In the genomic region with DNA sequence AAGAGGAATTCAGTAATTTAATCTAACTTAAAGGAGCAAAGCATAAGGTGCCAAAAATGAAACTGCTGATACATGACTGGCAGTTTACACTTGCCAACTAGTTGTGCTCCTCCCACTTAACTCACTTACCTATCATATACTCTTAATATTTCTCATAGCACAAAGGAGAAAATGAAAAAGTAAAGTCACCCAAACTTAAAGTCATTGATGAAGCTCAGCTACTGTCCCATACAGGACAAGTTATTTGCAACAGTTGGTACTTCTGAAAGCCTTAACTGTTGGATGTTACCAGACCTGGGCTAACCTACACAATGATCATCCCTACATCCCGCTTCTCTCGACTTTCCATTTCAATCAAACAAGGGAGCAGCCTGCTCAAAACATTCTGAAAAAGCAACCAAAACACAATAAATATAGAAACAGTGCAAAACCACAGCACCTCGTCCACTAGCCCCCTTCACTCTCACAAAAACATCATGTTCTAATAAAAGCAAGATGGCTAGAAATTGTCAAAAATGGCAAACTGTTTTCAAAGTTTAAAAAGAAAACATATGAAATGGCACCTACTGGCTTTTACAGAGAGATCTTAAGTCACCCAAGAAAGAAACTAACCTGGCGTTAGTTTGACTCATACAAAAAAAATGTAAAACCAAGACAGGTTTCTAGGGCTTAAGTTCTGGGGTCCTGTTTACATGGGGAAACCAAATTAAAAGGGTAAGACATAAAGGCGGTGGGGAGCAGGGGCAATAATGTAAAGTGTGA, we compare ENCODE assay signal across 8 cellular contexts. TPM values are rescaled to one million over a fixed set of nuclear protein-coding genes. Genes with fewer than 3 reads are reported as not detected.
DNase-seq lines count a peak whose midpoint lies in the region; ATAC-seq, FAIRE-seq and TF ChIP-seq lines count a peak whose summit lies in the region.

No MANE protein-coding gene starts in this region.

- in situ Hi-C loops in T47D (cut with HindIII; ENCODE audit: low pct_unique_long_range_greater_than_20kb, low sequenced_read_pairs): no loop called here

- 0 to 2% methylated on average over 5 of the region's 5 CpGs for WGBS in upper lobe of left lung, 2 donors

- ATAC-seq in lower lobe of right lung (no peak), upper lobe of left lung (ENCODE audit: low FRiP score in 2 of 2) (no peak)

- TF ChIP-seq EP300 in upper lobe of left lung (IDR thresholded peaks at IDR 0.05): no peak

- peak overlapping the region; percentile 83 for H3K27ac ChIP-seq in lower lobe of right lung
- H3K27ac ChIP-seq in upper lobe of left lung: peak overlapping the region; percentile 98 to 100 (median 99)

- peak overlapping the region; percentile 99 for H3K4me3 ChIP-seq in lower lobe of right lung
- peak overlapping the region; percentile 64 to 95 (median 90) for H3K4me3 ChIP-seq in upper lobe of left lung

- DNase-seq in GM12892 (ENCODE audit: insufficient read length) (no peak), NAMALWA (ENCODE audit: low spot score) (peak; percentile 62), T47D (ENCODE audit: low read depth in 1 of 2, low spot score in 1 of 2) (peak; percentile 36 to 56), lower lobe of right lung (no peak), upper lobe of left lung (no peak), NCI-H2107 (lab: John Stamatoyannopoulos, UW) (no peak), hypothalamus (lab: John Stamatoyannopoulos, UW) (no peak)
- DNase-seq in stimulated activated CD4-positive, alpha-beta T cell treated with anti-CD3 and anti-CD28 coated beads, Interleukin-2, amount 100 ng/mL, for 24 hours: no peak

- peak; percentile 5; the same call in 1 of the 2 replicates for TF ChIP-seq POLR2A in GM12892 (IDR thresholded peaks at IDR 0.05; ENCODE audit: low read depth, low read length)
- no peak for TF ChIP-seq POLR2A in upper lobe of left lung (IDR thresholded peaks at IDR 0.05)

- FAIRE-seq in GM12892 (lab: Jason Lieb, UNC): peak; percentile 83

- H3K9me3 ChIP-seq in lower lobe of right lung (no peaks in the 10 kb centered on the region), upper lobe of left lung (no peaks in the 10 kb centered on the region)

- H3K4me1 ChIP-seq in lower lobe of right lung: peaks cover 42% of the 10 kb centered on the region
- H3K4me1 ChIP-seq in upper lobe of left lung: peaks cover 24 to 42% (median 34%) of the 10 kb centered on the region in 4 donors

- H3K36me3 ChIP-seq in lower lobe of right lung: peaks cover 29% of the 10 kb centered on the region
- H3K36me3 ChIP-seq in upper lobe of left lung: peaks cover 0 to 18% (median 5%) of the 10 kb centered on the region in 4 donors

- H3K27me3 ChIP-seq in lower lobe of right lung (ENCODE audit: low read depth) (no peaks in the 10 kb centered on the region), upper lobe of left lung (no peaks in the 10 kb centered on the region)

- TF ChIP-seq CTCF in lower lobe of right lung (IDR thresholded peaks at IDR 0.05): no peak
- no peak for TF ChIP-seq CTCF in upper lobe of left lung (IDR thresholded peaks at IDR 0.05)

- intact Hi-C loops in lower lobe of right lung (cut with DNase I): no loop called here

RNA-seq across cellular contexts. Expression of a gene that starts 0.9 kb away (rescaled TPM):
- 20.4 TPM for polyA plus RNA-seq in GM12892 (2012; ENCODE audit: missing spikeins)
- total RNA-seq in lower lobe of right lung (67.9 TPM), upper lobe of left lung (100 to 1,000 TPM in 2 of 6 donors, 10 to 100 TPM in 4; 52.7 to 109 (median 71.3) TPM)

Comparison
In these comparisons a context has a peak if more than half of its experiments do, and no peak if none do; other contexts are left out.
1. DNase-seq: peak in NAMALWA (single experiment) and T47D (2 of 2); none in GM12892 (single experiment), lower lobe of right lung (single experiment), upper lobe of left lung (0 of 2), stimulated activated CD4-positive, alpha-beta T cell treated with anti-CD3 and anti-CD28 coated beads, Interleukin-2, amount 100 ng/mL, for 24 hours (0 of 2), NCI-H2107 (single experiment) and hypothalamus (0 of 51).